ENCODE assay signal across 1 cellular context in genomic region chrX:153880440-153880815, GRCh38.
TF ChIP-seq lines count a peak whose summit lies in the region.

No MANE protein-coding gene starts in this region.

TF ChIP-seq in H1, 55 proteins besides CTCF, POLR2A, EP300 and RAD21:
- TF ChIP-seq CHD7 (IDR thresholded peaks at IDR 0.05; ENCODE audit: insufficient replicate concordance, low read length) = no peak
